ENCODE assay signal across 10 cellular contexts in the genomic region with DNA sequence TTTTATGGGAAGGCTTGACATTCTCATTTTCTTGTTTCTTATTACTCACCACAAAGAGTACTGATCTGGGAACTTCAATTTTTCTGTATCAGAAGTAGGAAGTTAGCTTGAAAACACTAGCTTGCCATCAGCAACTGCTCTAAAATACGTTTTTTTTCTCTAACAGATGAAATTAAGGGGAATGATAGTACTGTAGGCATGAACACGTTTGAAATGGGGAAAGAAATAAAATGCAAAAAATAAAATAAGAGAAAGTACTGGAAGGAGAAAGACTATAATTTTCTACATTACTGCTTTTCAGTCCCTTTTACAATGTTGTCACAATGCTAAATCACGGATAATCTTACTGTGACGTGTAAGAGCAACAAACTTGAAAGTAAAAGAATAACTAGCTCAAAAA. TPM values are rescaled to one million over a fixed set of nuclear protein-coding genes. Genes with fewer than 3 reads are reported as not detected.
DNase-seq lines count a peak whose midpoint lies in the region; ATAC-seq and TF ChIP-seq lines count a peak whose summit lies in the region.
"Had no signal": no experiment of that assay in that cellular context is flagged by ENCODE, and none has a peak within 500 bp of the region (broad histone marks: within the 10 kb centered on the region; RNA-seq: fewer than 3 reads in every experiment).

No MANE protein-coding gene starts in this region.

- H3K27me3 ChIP-seq in RWPE2 (ENCODE audit: insufficient read depth, poor library complexity, severe bottlenecking) (no peaks in the 10 kb centered on the region), psoas muscle (ENCODE audit: insufficient read depth in 3 of 3, low read length in 2 of 3) (peaks cover 0 to 14% (median 0%) of the 10 kb centered on the region in 3 donors)

- peaks cover 16% of the 10 kb centered on the region for H3K4me1 Mint-ChIP-seq in T-helper 2 cell treated with Interferon-gamma antibody and Interleukin-4, amounts not matched to agents 5 μg/mL and 100 μg/mL, for 36 hours (ENCODE audit: low read depth)

- H3K4me3 ChIP-seq in RWPE2 (ENCODE audit: severe bottlenecking) (peak overlapping the region; percentile 38), psoas muscle (peak overlapping the region; percentile 67)

- DNase-seq in T-helper 2 cell treated with Interferon-gamma antibody and Interleukin-4, amounts not matched to agents 5 μg/mL and 100 μg/mL, for 36 hours (ENCODE audit: low spot score) = no peak
- DNase-seq in T-helper 2 cell (no peak), RWPE2 (ENCODE audit: low spot score) (no peak), fibroblast of peridontal ligament (ENCODE audit: extremely low read depth) (peak; percentile 4), psoas muscle (no peak), NCI-H187 treated with DMSO at 0.1 percent for 48 hours (lab: John Stamatoyannopoulos, UW) (no peak), NCI-H345 (lab: John Stamatoyannopoulos, UW) (no peak)
- DNase-seq: NCI-H1048 had no signal

- peak overlapping the region; percentile 94 for H3K4me3 Mint-ChIP-seq in T-helper 2 cell treated with Interferon-gamma antibody and Interleukin-4, amounts not matched to agents 5 μg/mL and 100 μg/mL, for 36 hours

- H3K4me1 ChIP-seq in RWPE2 (ENCODE audit: insufficient read depth, poor library complexity, severe bottlenecking) = no peaks in the 10 kb centered on the region
- H3K4me1 ChIP-seq in psoas muscle = no peaks in the 10 kb centered on the region

- ATAC-seq in RWPE2 (ENCODE audit: low read depth) = no peak
- no peak for ATAC-seq in psoas muscle
- no peak for ATAC-seq in GM21381 (IDR thresholded peaks at IDR 0.05; ENCODE audit: unreplicated experiment)

- WGBS in psoas muscle, 3 donors = 33 to 41% (median 34%) methylated on average over 4 of the region's 4 CpGs

- no peaks in the 10 kb centered on the region for H3K9me3 Mint-ChIP-seq in T-helper 2 cell treated with Interferon-gamma antibody and Interleukin-4, amounts not matched to agents 5 μg/mL and 100 μg/mL, for 36 hours

- H3K36me3 Mint-ChIP-seq in T-helper 2 cell treated with Interferon-gamma antibody and Interleukin-4, amounts not matched to agents 5 μg/mL and 100 μg/mL, for 36 hours (ENCODE audit: low read depth) = no peaks in the 10 kb centered on the region

- H3K36me3 ChIP-seq in RWPE2 (ENCODE audit: low read depth) = no peaks in the 10 kb centered on the region
- no peaks in the 10 kb centered on the region for H3K36me3 ChIP-seq in psoas muscle (ENCODE audit: insufficient read depth in 1 of 2, low read depth in 1 of 2)

- no peaks in the 10 kb centered on the region for H3K9me3 ChIP-seq in RWPE2 (ENCODE audit: severe bottlenecking)
- no peaks in the 10 kb centered on the region for H3K9me3 ChIP-seq in psoas muscle

- H3K27ac ChIP-seq in RWPE2 (ENCODE audit: poor library complexity, severe bottlenecking) = no peak overlapping the region
- H3K27ac ChIP-seq in psoas muscle = no peak overlapping the region

- intact Hi-C loops in psoas muscle (cut with DNase I) = loop anchor here (5.0 to 10.0 kb wide), 2 partner anchors 128 to 131 kb away; no protein-coding TSS in a partner anchor

- no peaks in the 10 kb centered on the region for H3K27me3 Mint-ChIP-seq in T-helper 2 cell treated with Interferon-gamma antibody and Interleukin-4, amounts not matched to agents 5 μg/mL and 100 μg/mL, for 36 hours (ENCODE audit: low read depth)

- no peak overlapping the region for H3K27ac Mint-ChIP-seq in T-helper 2 cell treated with Interferon-gamma antibody and Interleukin-4, amounts not matched to agents 5 μg/mL and 100 μg/mL, for 36 hours

- TF ChIP-seq CTCF in RWPE2 (IDR thresholded peaks at IDR 0.05; ENCODE audit: poor library complexity, severe bottlenecking) = no peak
- no peak for TF ChIP-seq CTCF in psoas muscle (IDR thresholded peaks at IDR 0.05)

RNA-seq across cellular contexts. Expression of a gene that starts 1.5 kb away (rescaled TPM):
- 1 to 10 TPM; 1.0 to 2.8 (median 1.4) TPM for total RNA-seq in psoas muscle
- polyA plus RNA-seq in psoas muscle = under 1 TPM; 0.60 to 0.95 (median 0.83) TPM
- total RNA-seq: A172 had no signal
